Comparison of ENCODE assay signal across 27 cellular contexts in the genomic region with DNA sequence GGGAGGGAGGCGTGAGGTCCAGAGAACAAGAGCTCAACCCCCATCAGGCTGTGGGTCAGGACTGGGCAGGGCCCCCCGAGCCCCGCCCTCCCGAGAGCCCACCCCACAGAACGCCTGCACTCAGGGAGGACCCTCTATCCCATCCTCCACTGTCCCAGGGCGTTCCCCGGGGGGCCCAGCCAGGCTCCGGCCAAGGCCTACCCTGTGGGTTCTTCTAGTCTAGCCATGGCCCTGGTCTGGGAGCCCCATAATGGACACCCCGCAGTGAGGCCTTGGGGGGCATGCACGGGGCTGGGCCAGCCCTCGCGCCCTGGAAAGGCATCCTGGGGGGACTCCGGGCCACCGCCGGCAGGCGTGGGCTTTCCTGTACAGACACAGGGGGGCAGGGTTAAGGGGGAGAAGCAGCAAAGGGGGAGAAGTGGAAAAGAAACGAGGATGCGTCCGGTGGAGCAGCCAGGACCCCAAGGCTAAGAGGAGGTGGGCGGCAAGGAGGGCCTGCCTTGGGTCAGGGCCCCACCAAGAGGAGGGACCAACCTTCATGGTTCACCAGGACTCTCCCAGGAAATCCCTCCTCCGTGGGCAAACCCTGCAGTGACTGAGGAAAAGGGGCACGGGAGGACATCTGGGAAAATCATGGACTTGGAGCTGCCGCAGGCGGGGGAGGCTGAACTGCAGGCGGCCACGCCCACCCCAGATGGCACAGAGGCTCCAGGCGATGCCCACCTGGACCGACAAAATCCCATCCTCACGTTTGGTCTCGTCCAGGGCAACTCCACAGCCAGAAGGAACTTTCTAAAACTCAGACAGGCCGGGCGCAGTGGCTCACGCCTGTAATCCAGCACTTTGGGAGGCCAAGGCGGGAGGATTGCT. TPM values are rescaled to one million over a fixed set of nuclear protein-coding genes. Genes with fewer than 3 reads are reported as not detected.
"Had no signal": no experiment of that assay in that cellular context is flagged by ENCODE, and none has a peak within 500 bp of the region (broad histone marks: within the 10 kb centered on the region; RNA-seq: fewer than 3 reads in every experiment).

No MANE protein-coding gene starts in this region.

- H3K4me1 ChIP-seq: breast epithelium had no signal

- H3K9me3 Mint-ChIP-seq: activated naive CD8-positive, alpha-beta T cell treated with anti-CD3 and anti-CD28 coated beads for 36 hours; naive thymus-derived CD4-positive, alpha-beta T cell; neural crest cell; T-helper 1 cell treated with Interleukin-12 subunit alpha and Interleukin-12 subunit beta and Interleukin-4 antibody, amounts not matched to agents 30 μg/mL and 1 μg/mL, for 36 hours had no signal

- ATAC-seq: gastrocnemius medialis had no signal

- H3K4me3 Mint-ChIP-seq: activated naive CD8-positive, alpha-beta T cell treated with anti-CD3 and anti-CD28 coated beads for 36 hours; endodermal cell; naive thymus-derived CD4-positive, alpha-beta T cell; neural crest cell; T-helper 1 cell treated with Interleukin-12 subunit alpha and Interleukin-12 subunit beta and Interleukin-4 antibody, amounts not matched to agents 30 μg/mL and 1 μg/mL, for 36 hours had no signal

- H3K27me3 ChIP-seq: upper lobe of left lung had no signal

- H3K27ac ChIP-seq: breast epithelium, esophagus squamous epithelium, gastrocnemius medialis, thoracic aorta, upper lobe of left lung had no signal

- H3K4me1 Mint-ChIP-seq: activated naive CD8-positive, alpha-beta T cell treated with anti-CD3 and anti-CD28 coated beads for 36 hours; naive thymus-derived CD4-positive, alpha-beta T cell; neural crest cell had no signal

- H3K9me3 ChIP-seq: breast epithelium, esophagus squamous epithelium, gastrocnemius medialis, thoracic aorta, upper lobe of left lung had no signal

- H3K36me3 Mint-ChIP-seq: activated naive CD8-positive, alpha-beta T cell treated with anti-CD3 and anti-CD28 coated beads for 36 hours; naive thymus-derived CD4-positive, alpha-beta T cell had no signal

- DNase-seq: activated CD4-positive, alpha-beta T cell treated with anti-CD3 and anti-CD28 coated beads for 4 hours; activated CD4-positive, alpha-beta T cell treated with anti-CD3 and anti-CD28 coated beads, Interleukin-2, amount 50 U/mL, for 48 hours; activated CD4-positive, CD25-positive, alpha-beta regulatory T cell; activated CD8-positive, alpha-beta memory T cell treated with anti-CD3 and anti-CD28 coated beads, Interleukin-2, amount 50 U/mL, for 48 hours; activated naive CD4-positive, alpha-beta T cell treated with Interleukin-2 at 50 U/mL for 16 hours; activated naive CD8-positive, alpha-beta T cell treated with anti-CD3 and anti-CD28 coated beads for 36 hours; activated T-cell treated with anti-CD3 and anti-CD28 coated beads, Interleukin-2, amount 50 U/mL, for 48 hours; cerebellar nuclear complex; cortex of kidney; esophagus squamous epithelium; gastrocnemius medialis; head of caudate nucleus; naive thymus-derived CD4-positive, alpha-beta T cell; stimulated activated CD4-positive, alpha-beta T cell treated with anti-CD3 and anti-CD28 coated beads, Interleukin-4, amount 100 ng/mL, for 1 hour; stimulated activated naive CD4-positive, alpha-beta T cell; T1000 had no signal

- FAIRE-seq: islet of Langerhans had no signal

- H3K27me3 Mint-ChIP-seq: activated naive CD8-positive, alpha-beta T cell treated with anti-CD3 and anti-CD28 coated beads for 36 hours; naive thymus-derived CD4-positive, alpha-beta T cell had no signal

- H3K4me3 ChIP-seq: breast epithelium, esophagus squamous epithelium, gastrocnemius medialis, lung, thoracic aorta, upper lobe of left lung had no signal

- H3K27ac Mint-ChIP-seq: activated naive CD8-positive, alpha-beta T cell treated with anti-CD3 and anti-CD28 coated beads for 36 hours; naive thymus-derived CD4-positive, alpha-beta T cell; T-helper 1 cell treated with Interleukin-12 subunit alpha and Interleukin-12 subunit beta and Interleukin-4 antibody, amounts not matched to agents 30 μg/mL and 1 μg/mL, for 36 hours had no signal

- H3K36me3 ChIP-seq: breast epithelium, esophagus squamous epithelium, gastrocnemius medialis, thoracic aorta, upper lobe of left lung had no signal

RNA-seq across cellular contexts. Expression of a gene that starts 2.7 kb away (rescaled TPM):
- total RNA-seq: activated CD8-positive, alpha-beta memory T cell treated with anti-CD3 and anti-CD28 coated beads for 36 hours; activated naive CD8-positive, alpha-beta T cell treated with anti-CD3 and anti-CD28 coated beads for 36 hours; endodermal cell; esophagus squamous epithelium; mesenteric fat pad; neural crest cell; thoracic aorta had no signal
- polyA plus RNA-seq: naive thymus-derived CD4-positive, alpha-beta T cell had no signal

RNA-seq across cellular contexts. Expression of a gene that starts 7.5 kb away (rescaled TPM):
- total RNA-seq: activated CD8-positive, alpha-beta memory T cell treated with anti-CD3 and anti-CD28 coated beads for 36 hours; activated naive CD8-positive, alpha-beta T cell treated with anti-CD3 and anti-CD28 coated beads for 36 hours; gastrocnemius medialis; mesenteric fat pad; naive thymus-derived CD4-positive, alpha-beta T cell; neural crest cell; omental fat pad; thoracic aorta had no signal
- polyA plus RNA-seq: naive thymus-derived CD4-positive, alpha-beta T cell had no signal

RNA-seq across cellular contexts. Expression of a gene that starts 34.8 kb away (rescaled TPM):
- total RNA-seq: activated CD8-positive, alpha-beta memory T cell treated with anti-CD3 and anti-CD28 coated beads for 36 hours; activated naive CD8-positive, alpha-beta T cell treated with anti-CD3 and anti-CD28 coated beads for 36 hours; esophagus squamous epithelium; naive thymus-derived CD4-positive, alpha-beta T cell; neural crest cell; thoracic aorta had no signal
- polyA plus RNA-seq: naive thymus-derived CD4-positive, alpha-beta T cell had no signal
